13 cellular contexts compared by ENCODE assay signal in the genomic region with DNA sequence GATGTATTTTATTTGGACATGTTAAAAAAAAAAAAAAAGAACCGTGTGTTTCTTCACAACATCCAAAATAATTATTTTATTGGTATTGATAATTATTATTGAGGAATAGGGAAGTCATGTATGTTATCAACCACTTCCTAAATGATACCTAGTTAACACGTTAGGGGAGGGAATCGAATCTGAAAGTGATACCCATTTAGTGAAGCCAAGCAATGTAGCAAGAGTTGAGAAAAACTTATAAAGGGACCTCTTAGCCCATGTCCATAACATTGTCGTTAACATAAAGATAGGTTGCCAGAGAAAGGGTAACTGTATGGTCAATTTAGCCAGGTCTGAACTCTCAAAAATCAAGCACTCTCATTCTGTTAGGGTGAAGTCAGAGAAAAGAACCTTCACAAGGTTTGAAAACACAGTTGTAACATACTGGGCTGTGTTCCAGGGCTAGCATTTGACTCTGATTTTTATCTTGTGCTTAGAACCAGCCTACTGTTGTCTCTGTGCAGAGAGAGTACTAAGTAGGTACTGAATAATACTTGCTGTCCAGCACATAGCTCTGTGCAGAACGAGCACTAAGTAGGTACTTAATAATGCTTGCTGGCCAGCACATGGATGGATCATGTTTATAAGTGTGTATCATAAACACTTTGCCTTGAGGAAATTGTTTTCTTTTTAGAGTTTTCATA.
A peak's percentile ranks its signal among the peaks of the same experiment; 100 is the strongest.
DNase-seq lines count a peak whose midpoint lies in the region; ATAC-seq and TF ChIP-seq lines count a peak whose summit lies in the region.
"Had no signal": no experiment of that assay in that cellular context is flagged by ENCODE, and none has a peak within 500 bp of the region (broad histone marks: within the 10 kb centered on the region; RNA-seq: fewer than 3 reads in every experiment).

No MANE protein-coding gene starts in this region.

- CTCF ChIA-PET in RWPE1 (lab: Yijun Ruan, JAX) = no interaction called here

- H3K36me3 ChIP-seq in breast epithelium = no peaks in the 10 kb centered on the region

- no peaks in the 10 kb centered on the region for H3K4me1 ChIP-seq in breast epithelium

- no peak overlapping the region for H3K4me3 ChIP-seq in breast epithelium

- ATAC-seq in HG02759 (IDR thresholded peaks at IDR 0.05; ENCODE audit: unreplicated experiment) (peak; percentile 68), HG03571 (IDR thresholded peaks at IDR 0.05; ENCODE audit: unreplicated experiment) (peak; percentile 94), HG02870 (IDR thresholded peaks at IDR 0.05; ENCODE audit: unreplicated experiment) (no peak)

- H3K27ac ChIP-seq in breast epithelium = no peak overlapping the region
- H3K27ac ChIP-seq in RWPE1 = no peak overlapping the region

- TF ChIP-seq CTCF in breast epithelium (IDR thresholded peaks at IDR 0.05) (no peak), RWPE1 (conservative IDR thresholded peaks at IDR 0.05; ENCODE audit: low read depth) (no peak)

- in situ Hi-C loops in T47D (cut with HindIII; ENCODE audit: low pct_unique_long_range_greater_than_20kb, low sequenced_read_pairs) = no loop called here

- no peak for TF ChIP-seq POLR2A in breast epithelium (IDR thresholded peaks at IDR 0.05)

- DNase-seq in T47D (ENCODE audit: low read depth in 1 of 2, low spot score in 1 of 2) (peak; percentile 63 to 76), breast epithelium (ENCODE audit: low spot score in 2 of 2) (no peak), NCI-H1417 treated with DMSO at 0.1 percent for 48 hours (lab: John Stamatoyannopoulos, UW) (no peak), RWPE1 (ENCODE audit: low spot score) (no peak), Ammon's horn (ENCODE audit: low spot score) (no peak)
- DNase-seq: activated CD8-positive, alpha-beta memory T cell treated with anti-CD3 and anti-CD28 coated beads for 24 hours; hippocampal formation; mesendoderm; NCI-H1092 treated with DMSO at 0.1 percent for 48 hours; NK-92 treated with Interleukin-12 subunit alpha and Interleukin-12 subunit beta, amount 100 ng/mL, for 24 hours had no signal

- POLR2A ChIA-PET in RWPE1 (lab: Yijun Ruan, JAX; ENCODE audit: low non-redundant PET) = no interaction called here

- intact Hi-C loops in breast epithelium (cut with DNase I; ENCODE audit: low total_unique reads) = no loop called here

- no peaks in the 10 kb centered on the region for H3K27me3 ChIP-seq in breast epithelium

- H3K9me3 ChIP-seq in breast epithelium = peaks cover 0 to 6% of the 10 kb centered on the region in 2 donors

Comparison
In these comparisons a context has a peak if more than half of its experiments do, and no peak if none do; other contexts are left out.
1. DNase-seq: peak in T47D (2 of 2); none in breast epithelium (0 of 2), NCI-H1417 treated with DMSO at 0.1 percent for 48 hours (single experiment), RWPE1 (single experiment) and Ammon's horn (single experiment).